ENCODE assay signal across 10 cellular contexts in genomic region chr9:21362287-21362686, GRCh38. TPM values are rescaled to one million over a fixed set of nuclear protein-coding genes. Genes with fewer than 3 reads are reported as not detected.
"Had no signal": no experiment of that assay in that cellular context is flagged by ENCODE, and none has a peak within 500 bp of the region (broad histone marks: within the 10 kb centered on the region; RNA-seq: fewer than 3 reads in every experiment).

No MANE protein-coding gene starts in this region.

- H3K27ac ChIP-seq: HL-60 had no signal

- DNase-seq: IMR-90, KBM-7, KG1 had no signal

- ATAC-seq: HepG2, K562 had no signal

- H3K4me3 ChIP-seq: K562 had no signal

- FAIRE-seq: HepG2, HTR-8/SVneo, K562 had no signal

RNA-seq across cellular contexts. Expression of gene IFNA13, which starts 5.6 kb away (rescaled TPM):
- total RNA-seq: HepG2, HT-29, HT1080, IMR-90, K562 had no signal
- polyA plus RNA-seq: HepG2, IgD-negative memory B cell, IMR-90, K562 had no signal

RNA-seq across cellular contexts. Expression of gene IFNA6, which starts 11.6 kb away (rescaled TPM):
- total RNA-seq: HepG2, HT-29, HT1080, IMR-90, K562 had no signal
- polyA plus RNA-seq: HepG2, IgD-negative memory B cell, IMR-90, K562 had no signal

RNA-seq across cellular contexts. Expression of gene IFNA2, which starts 22.9 kb away (rescaled TPM):
- total RNA-seq: HepG2, HT-29, HT1080, IMR-90, K562 had no signal
- polyA plus RNA-seq: HepG2, IgD-negative memory B cell, IMR-90, K562 had no signal

RNA-seq across cellular contexts. Expression of gene KLHL9, which starts 27.1 kb away (rescaled TPM):
- polyA plus RNA-seq: K562 had no signal

RNA-seq across cellular contexts. Expression of gene IFNA8, which starts 46.6 kb away (rescaled TPM):
- total RNA-seq: HepG2, HT-29, HT1080, IMR-90, K562 had no signal
- polyA plus RNA-seq: HepG2, IgD-negative memory B cell, IMR-90, K562 had no signal
